15 cellular contexts compared by ENCODE assay signal in genomic region chr2:203649176-203649814, GRCh38. TPM values are rescaled to one million over a fixed set of nuclear protein-coding genes. Genes with fewer than 3 reads are reported as not detected.
A peak's percentile ranks its signal among the peaks of the same experiment; 100 is the strongest.
DNase-seq lines count a peak whose midpoint lies in the region; ATAC-seq and TF ChIP-seq lines count a peak whose summit lies in the region.
"Had no signal": no experiment of that assay in that cellular context is flagged by ENCODE, and none has a peak within 500 bp of the region (broad histone marks: within the 10 kb centered on the region; RNA-seq: fewer than 3 reads in every experiment).

No MANE protein-coding gene starts in this region.

- no peaks in the 10 kb centered on the region for H3K27me3 ChIP-seq in left ventricle myocardium inferior (ENCODE audit: low read depth)
- no peaks in the 10 kb centered on the region for H3K27me3 ChIP-seq in neural progenitor cell
- no peaks in the 10 kb centered on the region for H3K27me3 ChIP-seq in vagina
- H3K27me3 ChIP-seq: cardiac muscle cell had no signal

- H3F3A ChIP-seq in neural progenitor cell (ENCODE audit: low read depth), result no peaks in the 10 kb centered on the region

- H3K79me2 ChIP-seq in neural progenitor cell (ENCODE audit: low read depth), result no peaks in the 10 kb centered on the region

- no peaks in the 10 kb centered on the region for H3K27me3 Mint-ChIP-seq in neural progenitor cell (ENCODE audit: insufficient read depth, low read depth)

- no peak overlapping the region for H3K27ac Mint-ChIP-seq in neural progenitor cell
- H3K27ac Mint-ChIP-seq: activated CD8-positive, alpha-beta T cell treated with anti-CD3 and anti-CD28 coated beads, Interleukin-2, amount 10 ng/mL, durations not matched to agents 7 days and 5 days; naive B cell had no signal

- H3K27ac ChIP-seq in left ventricle myocardium inferior (replicated peaks) (peak overlapping the region; percentile 75), caudate nucleus (ENCODE audit: low read depth, low read length) (peak overlapping the region; percentile 49), neural progenitor cell (no peak overlapping the region), vagina (peak overlapping the region; percentile 77)
- H3K27ac ChIP-seq: cardiac muscle cell had no signal

- peaks cover 9% of the 10 kb centered on the region for H3K4me1 Mint-ChIP-seq in neural progenitor cell

- no peak overlapping the region for H3K4me2 ChIP-seq in neural progenitor cell

- peak overlapping the region; percentile 11 for H2AFZ ChIP-seq in neural progenitor cell (replicated peaks)

- no peak overlapping the region for H3K4me3 Mint-ChIP-seq in neural progenitor cell
- H3K4me3 Mint-ChIP-seq: activated CD8-positive, alpha-beta T cell treated with anti-CD3 and anti-CD28 coated beads, Interleukin-2, amount 10 ng/mL, durations not matched to agents 7 days and 5 days; naive B cell had no signal

- H3K9me3 ChIP-seq in left ventricle myocardium inferior (replicated peaks) (no peaks in the 10 kb centered on the region), neural progenitor cell (ENCODE audit: low read depth) (no peaks in the 10 kb centered on the region), vagina (no peaks in the 10 kb centered on the region)

- H3K4me3 ChIP-seq in left ventricle myocardium inferior, result no peak overlapping the region
- no peak overlapping the region for H3K4me3 ChIP-seq in neural progenitor cell
- no peak overlapping the region for H3K4me3 ChIP-seq in vagina
- H3K4me3 ChIP-seq: cardiac muscle cell had no signal

- H4K20me1 ChIP-seq in neural progenitor cell (ENCODE audit: low read depth), result no peaks in the 10 kb centered on the region

- DNase-seq in left ventricle myocardium inferior (no peak), Right ventricle myocardium inferior (ENCODE audit: missing footprints) (no peak), caudate nucleus (lab: John Stamatoyannopoulos, UW) (no peak), neural progenitor cell (ENCODE audit: low spot score) (no peak), vagina (ENCODE audit: extremely low spot score in 2 of 2) (no peak)
- DNase-seq in stimulated activated naive CD4-positive, alpha-beta T cell (lab: John Stamatoyannopoulos, UW), result no peak
- DNase-seq: activated CD8-positive, alpha-beta T cell treated with anti-CD3 and anti-CD28 coated beads, Interleukin-2, amount 10 ng/mL, durations not matched to agents 7 days and 5 days; activated gamma-delta T cell treated with Interleukin-2 at 50 U/mL for 16 hours; naive B cell; stimulated activated CD4-positive, alpha-beta T cell treated with anti-CD3 and anti-CD28 coated beads, Interleukin-12 subunit alpha, Interleukin-12 subunit beta, amount 100 ng/mL, for 4 hours had no signal

- intact Hi-C loops in left ventricle myocardium inferior (cut with micrococcal nuclease) (no loop called here), Right ventricle myocardium inferior (cut with DNase I) (no loop called here), vagina (cut with DNase I) (no loop called here)

- H3K36me3 Mint-ChIP-seq in neural progenitor cell, result no peaks in the 10 kb centered on the region
- H3K36me3 Mint-ChIP-seq: naive B cell had no signal

- H3K4me1 ChIP-seq in left ventricle myocardium inferior (peaks cover 40% of the 10 kb centered on the region), neural progenitor cell (no peaks in the 10 kb centered on the region), vagina (peaks cover 37% of the 10 kb centered on the region)

- H3K9ac ChIP-seq in neural progenitor cell, result no peak overlapping the region

- no peak for TF ChIP-seq CTCF in left ventricle myocardium inferior (IDR thresholded peaks at IDR 0.05; ENCODE audit: borderline replicate concordance)
- no peak for TF ChIP-seq CTCF in neural progenitor cell (IDR thresholded peaks at IDR 0.05)
- TF ChIP-seq CTCF in vagina (IDR thresholded peaks at IDR 0.05), result no peak

- no peak for TF ChIP-seq POLR2A in vagina (IDR thresholded peaks at IDR 0.05)

- H3K9me3 Mint-ChIP-seq in neural progenitor cell, result no peaks in the 10 kb centered on the region

- H3K36me3 ChIP-seq in left ventricle myocardium inferior, result no peaks in the 10 kb centered on the region
- H3K36me3 ChIP-seq in neural progenitor cell, result no peaks in the 10 kb centered on the region
- H3K36me3 ChIP-seq in vagina, result no peaks in the 10 kb centered on the region
- H3K36me3 ChIP-seq: cardiac muscle cell had no signal

- ATAC-seq in Right ventricle myocardium inferior (no peak), HG03039 (IDR thresholded peaks at IDR 0.05; ENCODE audit: unreplicated experiment) (no peak), HG03095 (IDR thresholded peaks at IDR 0.05; ENCODE audit: unreplicated experiment) (no peak)
- ATAC-seq: activated CD8-positive, alpha-beta T cell treated with anti-CD3 and anti-CD28 coated beads, Interleukin-2, amount 10 ng/mL, durations not matched to agents 7 days and 5 days had no signal

RNA-seq across cellular contexts. Expression of gene CD28, which starts 57.1 kb away (rescaled TPM):
- 0.77 TPM for total RNA-seq in left ventricle myocardium inferior
- 0.78 TPM for total RNA-seq in Right ventricle myocardium inferior
- total RNA-seq in neural progenitor cell (ENCODE audit: low replicate concordance), result not detected in 2 replicates
- 2.7 TPM for total RNA-seq in vagina
- total RNA-seq: cardiac muscle cell, fibroblast of lung, RPMI7951 had no signal
